14 cellular contexts compared by ENCODE assay signal in genomic region chr12:69512820-69513219, GRCh38.
"Had no signal": no experiment of that assay in that cellular context is flagged by ENCODE, and none has a peak within 500 bp of the region (broad histone marks: within the 10 kb centered on the region; RNA-seq: fewer than 3 reads in every experiment).

No MANE protein-coding gene starts in this region.

- H3K27me3 ChIP-seq: breast epithelium, esophagus muscularis mucosa, ovary, uterus had no signal

- H3K9me3 ChIP-seq: breast epithelium, esophagus muscularis mucosa, ovary, uterus had no signal

- H3K4me3 ChIP-seq: breast epithelium, esophagus muscularis mucosa, ovary, uterus had no signal

- H3K36me3 ChIP-seq: breast epithelium, esophagus muscularis mucosa, ovary, uterus had no signal

- H3K4me1 ChIP-seq: breast epithelium had no signal

- ATAC-seq: activated T-cell treated with anti-CD3 and anti-CD28 coated beads, Interleukin-2, amount 50 U/mL, for 4 hours had no signal

- H3K27ac ChIP-seq: breast epithelium, esophagus muscularis mucosa, ovary had no signal

- DNase-seq: activated CD4-positive, alpha-beta T cell treated with anti-CD3 and anti-CD28 coated beads, Interleukin-2, amount 50 U/mL, for 48 hours; activated CD4-positive, CD25-positive, alpha-beta regulatory T cell treated with anti-CD3 and anti-CD28 coated beads, Interleukin-2, amount 50 U/mL, for 72 hours; activated effector memory CD4-positive, alpha-beta T cell treated with anti-CD3 and anti-CD28 coated beads, Interleukin-2, amount 50 U/mL, for 16 hours; activated T-cell treated with anti-CD3 and anti-CD28 coated beads, Interleukin-2, amount 50 U/mL, for 4 hours; kidney; left ventricle myocardium superior; mesendoderm; nephron progenitor cell; ovary; stimulated activated CD4-positive, alpha-beta T cell treated with anti-CD3 and anti-CD28 coated beads, Interleukin-4, amount 100 ng/mL, for 4 hours; stimulated activated naive CD8-positive, alpha-beta T cell treated with anti-CD3 and anti-CD28 coated beads, Interleukin-15, amount 100 ng/mL, for 72 hours; uterus had no signal
